23 cellular contexts compared by ENCODE assay signal in the genomic region with DNA sequence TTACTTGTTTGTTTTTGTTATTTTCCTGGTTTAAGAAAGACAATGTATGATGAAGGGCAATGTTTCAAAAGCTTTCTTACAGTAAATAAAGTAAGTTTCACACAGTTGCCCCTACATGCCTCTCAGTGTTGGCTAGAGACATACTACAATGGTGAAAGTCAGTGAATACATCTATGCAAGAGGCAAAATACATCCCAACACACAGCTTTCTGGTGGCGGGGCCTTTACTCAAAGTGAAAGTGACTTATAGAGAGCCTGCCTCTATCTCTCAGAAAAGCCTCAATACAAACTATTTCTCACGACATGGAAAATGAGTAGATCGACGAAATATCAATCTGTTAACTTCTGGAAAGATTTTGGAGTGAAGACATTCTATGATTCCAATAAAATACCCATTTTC.
A peak's percentile ranks its signal among the peaks of the same experiment; 100 is the strongest.
DNase-seq lines count a peak whose midpoint lies in the region; ATAC-seq and TF ChIP-seq lines count a peak whose summit lies in the region.
"Had no signal": no experiment of that assay in that cellular context is flagged by ENCODE, and none has a peak within 500 bp of the region (broad histone marks: within the 10 kb centered on the region; RNA-seq: fewer than 3 reads in every experiment).

No MANE protein-coding gene starts in this region.

- H3K4me1 ChIP-seq in neural progenitor cell: no peaks in the 10 kb centered on the region
- H3K4me1 ChIP-seq in esophagus muscularis mucosa: no peaks in the 10 kb centered on the region
- H3K4me1 ChIP-seq: A549, BE2C had no signal

- no peak overlapping the region for H3K4me3 Mint-ChIP-seq in neural progenitor cell
- H3K4me3 Mint-ChIP-seq: T-helper 17 cell had no signal

- no peak for TF ChIP-seq CTCF in neural progenitor cell (IDR thresholded peaks at IDR 0.05)
- TF ChIP-seq CTCF in esophagus muscularis mucosa (IDR thresholded peaks at IDR 0.05): no peak

- H4K20me1 ChIP-seq in neural progenitor cell (ENCODE audit: low read depth): no peaks in the 10 kb centered on the region

- no peaks in the 10 kb centered on the region for H3K27me3 Mint-ChIP-seq in neural progenitor cell (ENCODE audit: insufficient read depth, low read depth)

- H3K27ac Mint-ChIP-seq in neural progenitor cell: no peak overlapping the region
- H3K27ac Mint-ChIP-seq: T-helper 17 cell had no signal

- H3K36me3 ChIP-seq in neural progenitor cell (no peaks in the 10 kb centered on the region), esophagus muscularis mucosa (no peaks in the 10 kb centered on the region)
- H3K36me3 ChIP-seq: BE2C, MG63 had no signal

- TF ChIP-seq POLR2A in esophagus muscularis mucosa (IDR thresholded peaks at IDR 0.05; ENCODE audit: low read depth): no peak

- H3K36me3 Mint-ChIP-seq in neural progenitor cell: no peaks in the 10 kb centered on the region

- H3K9ac ChIP-seq in neural progenitor cell: no peak overlapping the region

- no peak overlapping the region for H3K4me3 ChIP-seq in neural progenitor cell
- H3K4me3 ChIP-seq in esophagus muscularis mucosa: no peak overlapping the region
- H3K4me3 ChIP-seq: A549, GM12878, MG63, PC-9, SK-N-MC had no signal

- WGBS in esophagus muscularis mucosa: 96% methylated on average over 4 of the region's 4 CpGs

- no peaks in the 10 kb centered on the region for H3K79me2 ChIP-seq in neural progenitor cell (ENCODE audit: low read depth)

- no peak overlapping the region for H3K4me2 ChIP-seq in neural progenitor cell
- H3K4me2 ChIP-seq: A549, PC-9 had no signal

- DNase-seq in neural progenitor cell (ENCODE audit: low spot score): no peak
- no peak for DNase-seq in esophagus muscularis mucosa (ENCODE audit: extremely low spot score)
- DNase-seq in DMS53 treated with DMSO at 0.1 percent for 48 hours (lab: John Stamatoyannopoulos, UW; ENCODE audit: unreplicated experiment): no peak
- no peak for DNase-seq in NCI-H748 (lab: John Stamatoyannopoulos, UW; ENCODE audit: unreplicated experiment)
- DNase-seq in GM03348 (ENCODE audit: low spot score): no peak
- DNase-seq: BE2C, DMS79 treated with DMSO at 0.1 percent for 48 hours, Kasumi-1, MG63, NCI-H187, NCI-H446, NCI-H526, PC-9, RPMI8226, SHP77, SW 1271, T-helper 17 cell had no signal

- no peak for TF ChIP-seq EP300 in esophagus muscularis mucosa (IDR thresholded peaks at IDR 0.05)

- H2AFZ ChIP-seq in neural progenitor cell (replicated peaks): peak overlapping the region; percentile 32
- H2AFZ ChIP-seq: PC-9 had no signal

- H3K9me3 ChIP-seq in neural progenitor cell (ENCODE audit: low read depth) (no peaks in the 10 kb centered on the region), esophagus muscularis mucosa (no peaks in the 10 kb centered on the region)
- H3K9me3 ChIP-seq: A549, BE2C, MG63 had no signal

- peaks cover 3% of the 10 kb centered on the region for H3K9me3 Mint-ChIP-seq in neural progenitor cell

- H3K27ac ChIP-seq in neural progenitor cell: no peak overlapping the region
- H3K27ac ChIP-seq in esophagus muscularis mucosa (replicated peaks in 1 of 4): no peak overlapping the region
- H3K27ac ChIP-seq: A549, PC-9, SK-N-MC had no signal

- no peaks in the 10 kb centered on the region for H3K27me3 ChIP-seq in neural progenitor cell
- H3K27me3 ChIP-seq in esophagus muscularis mucosa: peaks cover 0 to 8% (median 0%) of the 10 kb centered on the region in 4 donors
- H3K27me3 ChIP-seq: BE2C, MG63 had no signal

- H3K4me1 Mint-ChIP-seq in neural progenitor cell: no peaks in the 10 kb centered on the region
- H3K4me1 Mint-ChIP-seq: T-helper 17 cell had no signal

- H3F3A ChIP-seq in neural progenitor cell (ENCODE audit: low read depth): no peaks in the 10 kb centered on the region

- ATAC-seq in GM18861 (IDR thresholded peaks at IDR 0.05; ENCODE audit: unreplicated experiment): peak; percentile 56
- peak; percentile 81 for ATAC-seq in GM21576 (IDR thresholded peaks at IDR 0.05; ENCODE audit: unreplicated experiment)
- peak; percentile 53 for ATAC-seq in HG03103 (IDR thresholded peaks at IDR 0.05; ENCODE audit: low read depth, unreplicated experiment)
- ATAC-seq: A549, GM12878, T-helper 17 cell had no signal

- intact Hi-C loops in esophagus muscularis mucosa (cut with DNase I): no loop called here
